1 cellular context compared by ENCODE assay signal in the genomic region with DNA sequence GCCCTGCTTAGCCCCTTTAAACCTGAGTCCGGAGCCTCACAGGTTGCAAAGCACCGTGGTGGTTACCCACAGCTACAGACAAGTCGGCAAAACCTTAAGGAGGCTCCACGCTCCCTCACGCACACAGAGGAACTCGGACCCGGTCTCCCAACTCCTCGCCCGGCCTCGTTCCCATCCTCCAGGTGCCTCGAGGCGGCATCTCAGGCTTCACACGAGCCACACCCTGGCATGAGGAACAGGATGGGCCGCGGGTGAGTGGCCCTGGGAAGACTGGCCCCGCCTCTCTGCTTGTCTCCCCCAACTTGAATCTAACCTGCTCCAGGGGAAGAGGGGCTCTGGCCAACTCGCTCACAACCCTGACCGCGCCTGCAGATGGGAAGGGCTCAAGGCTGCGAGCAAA.
TF ChIP-seq lines count a peak whose summit lies in the region.

No MANE protein-coding gene starts in this region.

TF ChIP-seq in HepG2, 621 proteins besides CTCF, POLR2A, EP300 and RAD21 (continued from another document):
- TF ChIP-seq, protein P1, sequence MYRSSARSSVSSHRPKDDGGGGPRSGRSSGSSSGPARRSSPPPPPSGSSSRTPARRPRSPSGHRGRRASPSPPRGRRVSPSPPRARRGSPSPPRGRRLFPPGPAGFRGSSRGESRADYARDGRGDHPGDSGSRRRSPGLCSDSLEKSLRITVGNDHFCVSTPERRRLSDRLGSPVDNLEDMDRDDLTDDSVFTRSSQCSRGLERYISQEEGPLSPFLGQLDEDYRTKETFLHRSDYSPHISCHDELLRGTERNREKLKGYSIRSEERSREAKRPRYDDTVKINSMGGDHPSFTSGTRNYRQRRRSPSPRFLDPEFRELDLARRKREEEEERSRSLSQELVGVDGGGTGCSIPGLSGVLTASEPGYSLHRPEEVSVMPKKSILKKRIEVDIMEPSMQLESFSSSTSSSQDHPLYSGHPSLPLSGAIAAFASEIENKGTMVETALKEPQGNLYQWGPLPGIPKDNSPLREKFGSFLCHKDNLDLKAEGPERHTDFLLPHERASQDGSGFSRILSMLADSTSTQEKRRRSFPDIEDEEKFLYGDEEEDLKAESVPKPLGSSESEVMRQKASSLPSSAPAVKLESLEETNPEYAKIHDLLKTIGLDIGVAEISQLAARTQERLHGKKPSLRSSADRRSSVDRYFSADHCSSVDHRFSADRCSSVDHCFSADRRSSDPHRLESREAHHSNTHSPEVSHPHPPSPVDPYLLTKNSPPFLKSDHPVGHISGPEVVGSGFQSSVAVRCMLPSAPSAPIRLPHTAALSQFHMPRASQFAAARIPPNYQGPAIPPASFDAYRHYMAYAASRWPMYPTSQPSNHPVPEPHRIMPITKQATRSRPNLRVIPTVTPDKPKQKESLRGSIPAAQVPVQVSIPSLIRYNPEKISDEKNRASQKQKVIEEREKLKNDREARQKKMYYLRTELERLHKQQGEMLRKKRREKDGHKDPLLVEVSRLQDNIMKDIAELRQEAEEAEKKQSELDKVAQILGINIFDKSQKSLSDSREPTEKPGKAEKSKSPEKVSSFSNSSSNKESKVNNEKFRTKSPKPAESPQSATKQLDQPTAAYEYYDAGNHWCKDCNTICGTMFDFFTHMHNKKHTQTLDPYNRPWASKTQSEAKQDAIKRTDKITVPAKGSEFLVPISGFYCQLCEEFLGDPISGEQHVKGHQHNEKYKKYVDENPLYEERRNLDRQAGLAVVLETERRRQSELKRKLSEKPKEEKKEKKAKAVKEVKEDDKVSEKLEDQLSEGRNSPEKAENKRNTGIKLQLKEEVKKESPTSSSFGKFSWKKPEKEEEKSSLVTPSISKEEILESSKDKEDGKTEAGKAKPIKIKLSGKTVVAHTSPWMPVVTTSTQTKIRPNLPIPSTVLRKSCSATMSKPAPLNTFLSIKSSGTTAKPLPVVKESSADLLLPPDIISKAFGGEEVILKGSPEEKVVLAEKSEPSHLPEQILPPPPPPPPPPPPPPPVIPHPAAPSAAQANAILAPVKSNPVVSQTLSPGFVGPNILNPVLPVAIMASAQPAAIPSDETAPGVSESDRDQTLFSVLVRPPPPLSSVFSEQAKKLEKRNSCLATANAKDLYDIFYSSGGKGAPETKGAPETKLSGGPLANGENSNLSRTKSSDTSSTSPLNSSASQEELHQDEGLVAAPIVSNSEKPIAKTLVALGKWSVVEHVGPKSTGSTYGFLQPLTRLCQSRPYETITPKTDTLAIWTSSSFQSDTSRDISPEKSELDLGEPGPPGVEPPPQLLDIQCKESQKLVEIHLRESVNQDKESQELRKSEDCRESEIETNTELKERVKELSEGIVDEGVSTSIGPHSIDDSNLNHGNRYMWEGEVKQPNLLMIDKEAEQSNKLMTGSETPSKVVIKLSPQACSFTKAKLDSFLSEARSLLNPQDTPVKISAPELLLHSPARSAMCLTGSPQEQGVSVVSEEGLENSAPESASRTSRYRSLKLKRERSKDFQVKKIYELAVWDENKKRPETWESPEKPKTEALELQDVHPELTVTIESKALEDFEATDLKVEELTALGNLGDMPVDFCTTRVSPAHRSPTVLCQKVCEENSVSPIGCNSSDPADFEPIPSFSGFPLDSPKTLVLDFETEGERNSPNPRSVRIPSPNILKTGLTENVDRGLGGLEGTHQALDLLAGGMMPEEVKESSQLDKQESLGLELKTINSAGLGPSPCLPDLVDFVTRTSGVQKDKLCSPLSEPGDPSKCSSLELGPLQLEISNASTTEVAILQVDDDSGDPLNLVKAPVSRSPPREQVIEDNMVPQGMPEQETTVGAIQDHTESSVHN (CRISPR knock-in tag; IDR thresholded peaks at IDR 0.05): no peak
- TF ChIP-seq ZSCAN9 (CRISPR knock-in tag; IDR thresholded peaks at IDR 0.05; ENCODE audit: borderline replicate concordance): no peak
TF ChIP-seq in HepG2: peak in this region for 0.
